In genomic region chr2:54644236-54644635, GRCh38 we compare ENCODE assay signal across 26 cellular contexts.
"Had no signal": no experiment of that assay in that cellular context is flagged by ENCODE, and none has a peak within 500 bp of the region (broad histone marks: within the 10 kb centered on the region; RNA-seq: fewer than 3 reads in every experiment).

No MANE protein-coding gene starts in this region.

- H3K4me1 ChIP-seq: colonic mucosa, neural progenitor cell, prostate gland had no signal

- H2AFZ ChIP-seq: neural progenitor cell, parathyroid adenoma had no signal

- H3K9me3 ChIP-seq: colonic mucosa, gastrocnemius medialis, prostate gland, right atrium auricular region, spleen, testis, tibial artery had no signal

- H3K4me3 Mint-ChIP-seq: dendritic cell treated with granulocyte-macrophage colony-stimulating factor and Interleukin-4, amounts not matched to agents 40 ng/mL and 50 ng/mL, for 4 days; memory B cell; naive thymus-derived CD4-positive, alpha-beta T cell; nephron; neural progenitor cell; stimulated activated memory B cell treated with anti-CD40 and anti-IgM and Interleukin-4, amounts not matched to agents 10 μg/mL and 1 μg/mL and 100 μg/mL, for 72 hours; type B pancreatic cell had no signal

- H3K4me3 ChIP-seq: colonic mucosa, gastrocnemius medialis, lung, neural progenitor cell, prostate gland, right atrium auricular region, skin epidermis, spleen, testis, tibial artery had no signal

- ATAC-seq: gastrocnemius medialis; left lobe of liver; naive thymus-derived CD4-positive, alpha-beta T cell; stimulated activated memory B cell treated with anti-CD40 and anti-IgM and Interleukin-4, amounts not matched to agents 10 μg/mL and 1 μg/mL and 100 μg/mL, for 72 hours; stimulated activated naive CD8-positive, alpha-beta T cell treated with anti-CD3 and anti-CD28 coated beads, Interleukin-15, Interleukin-2, amounts not matched to agents 100 U/mL and 50 U/mL, for 24 hours had no signal

- H3K4me2 ChIP-seq: neural progenitor cell had no signal

- H3K9ac ChIP-seq: neural progenitor cell, parathyroid adenoma had no signal

- DNase-seq: colonic mucosa; effector memory CD4-positive, alpha-beta T cell; foreskin fibroblast; gastrocnemius medialis; head of caudate nucleus; kidney; midbrain; naive thymus-derived CD4-positive, alpha-beta T cell; spleen; stimulated activated CD4-positive, alpha-beta T cell treated with anti-CD3 and anti-CD28 coated beads, Interleukin-4, amount 100 ng/mL, for 4 hours; stimulated activated naive CD8-positive, alpha-beta T cell treated with anti-CD3 and anti-CD28 coated beads, Interleukin-15, Interleukin-2, amounts not matched to agents 100 U/mL and 50 U/mL, for 24 hours; substantia nigra; testis; tibial artery had no signal

- H3K27ac Mint-ChIP-seq: dendritic cell treated with granulocyte-macrophage colony-stimulating factor and Interleukin-4, amounts not matched to agents 40 ng/mL and 50 ng/mL, for 4 days; memory B cell; nephron; stimulated activated memory B cell treated with anti-CD40 and anti-IgM and Interleukin-4, amounts not matched to agents 10 μg/mL and 1 μg/mL and 100 μg/mL, for 72 hours; type B pancreatic cell had no signal

- H3K9me3 Mint-ChIP-seq: dendritic cell treated with granulocyte-macrophage colony-stimulating factor and Interleukin-4, amounts not matched to agents 40 ng/mL and 50 ng/mL, for 4 days; memory B cell; naive thymus-derived CD4-positive, alpha-beta T cell; nephron; neural progenitor cell; stimulated activated memory B cell treated with anti-CD40 and anti-IgM and Interleukin-4, amounts not matched to agents 10 μg/mL and 1 μg/mL and 100 μg/mL, for 72 hours; type B pancreatic cell had no signal

- H3K27ac ChIP-seq: colonic mucosa, gastrocnemius medialis, neural progenitor cell, prostate gland, right atrium auricular region, skin epidermis, tibial artery had no signal

- H3K27me3 ChIP-seq: colonic mucosa, gastrocnemius medialis, neural progenitor cell, right atrium auricular region, spleen, testis, tibial artery had no signal

- H3K27me3 Mint-ChIP-seq: dendritic cell treated with granulocyte-macrophage colony-stimulating factor and Interleukin-4, amounts not matched to agents 40 ng/mL and 50 ng/mL, for 4 days; memory B cell; naive thymus-derived CD4-positive, alpha-beta T cell; stimulated activated memory B cell treated with anti-CD40 and anti-IgM and Interleukin-4, amounts not matched to agents 10 μg/mL and 1 μg/mL and 100 μg/mL, for 72 hours; type B pancreatic cell had no signal

- H3K4me1 Mint-ChIP-seq: memory B cell, neural progenitor cell had no signal
